15 cellular contexts compared by ENCODE assay signal in genomic region chr5:32851774-32852173, GRCh38.
"Had no signal": no experiment of that assay in that cellular context is flagged by ENCODE, and none has a peak within 500 bp of the region (broad histone marks: within the 10 kb centered on the region; RNA-seq: fewer than 3 reads in every experiment).

No MANE protein-coding gene starts in this region.

- H3K36me3 ChIP-seq: ascending aorta, cardiac muscle cell, gastroesophageal sphincter, sigmoid colon, vagina had no signal

- H3K9me3 ChIP-seq: gastroesophageal sphincter, sigmoid colon, testis, vagina had no signal

- H3K36me3 Mint-ChIP-seq: activated CD4-positive, alpha-beta memory T cell treated with anti-CD3 and anti-CD28 coated beads for 36 hours; naive thymus-derived CD4-positive, alpha-beta T cell had no signal

- FAIRE-seq: colon, endothelial cell of umbilical vein had no signal

- H3K4me3 ChIP-seq: cardiac muscle cell, gastroesophageal sphincter, sigmoid colon, testis, vagina had no signal

- H3K4me3 Mint-ChIP-seq: activated CD4-positive, alpha-beta memory T cell treated with anti-CD3 and anti-CD28 coated beads for 36 hours; activated T-cell treated with anti-CD3 and anti-CD28 coated beads, Interleukin-2, amount 50 U/mL, for 4 hours; naive thymus-derived CD4-positive, alpha-beta T cell; stimulated activated naive CD8-positive, alpha-beta T cell treated with anti-CD3 and anti-CD28 coated beads, Interleukin-15, Interleukin-2, amounts not matched to agents 100 ng/mL and 50 ng/mL, for 24 hours had no signal

- H3K9me3 Mint-ChIP-seq: activated CD4-positive, alpha-beta memory T cell treated with anti-CD3 and anti-CD28 coated beads for 36 hours had no signal

- H3K4me1 ChIP-seq: gastroesophageal sphincter, sigmoid colon, testis, vagina had no signal

- DNase-seq: activated CD4-positive, alpha-beta memory T cell treated with anti-CD3 and anti-CD28 coated beads for 36 hours; activated CD4-positive, alpha-beta T cell treated with anti-CD3 and anti-CD28 coated beads for 1 hour; activated effector memory CD4-positive, alpha-beta T cell treated with anti-CD3 and anti-CD28 coated beads, Interleukin-2, amount 50 U/mL, for 16 hours; activated T-cell treated with anti-CD3 and anti-CD28 coated beads, Interleukin-2, amount 50 U/mL, for 4 hours; naive thymus-derived CD4-positive, alpha-beta T cell; sigmoid colon; stimulated activated CD4-positive, alpha-beta T cell treated with anti-CD3 and anti-CD28 coated beads, Interleukin-4, amount 100 ng/mL, for 1 hour had no signal

- H3K27me3 Mint-ChIP-seq: activated CD4-positive, alpha-beta memory T cell treated with anti-CD3 and anti-CD28 coated beads for 36 hours; stimulated activated naive CD8-positive, alpha-beta T cell treated with anti-CD3 and anti-CD28 coated beads, Interleukin-15, Interleukin-2, amounts not matched to agents 100 ng/mL and 50 ng/mL, for 24 hours had no signal

- H3K27ac Mint-ChIP-seq: activated CD4-positive, alpha-beta memory T cell treated with anti-CD3 and anti-CD28 coated beads for 36 hours; naive thymus-derived CD4-positive, alpha-beta T cell; stimulated activated naive CD8-positive, alpha-beta T cell treated with anti-CD3 and anti-CD28 coated beads, Interleukin-15, Interleukin-2, amounts not matched to agents 100 ng/mL and 50 ng/mL, for 24 hours had no signal

- ATAC-seq: activated T-cell treated with anti-CD3 and anti-CD28 coated beads, Interleukin-2, amount 50 U/mL, for 4 hours; gastroesophageal sphincter; naive thymus-derived CD4-positive, alpha-beta T cell had no signal

- H3K27me3 ChIP-seq: ascending aorta, gastroesophageal sphincter, sigmoid colon, testis, vagina had no signal

- H3K27ac ChIP-seq: cardiac muscle cell, gastroesophageal sphincter, sigmoid colon, testis, vagina had no signal
